In the genomic region with DNA sequence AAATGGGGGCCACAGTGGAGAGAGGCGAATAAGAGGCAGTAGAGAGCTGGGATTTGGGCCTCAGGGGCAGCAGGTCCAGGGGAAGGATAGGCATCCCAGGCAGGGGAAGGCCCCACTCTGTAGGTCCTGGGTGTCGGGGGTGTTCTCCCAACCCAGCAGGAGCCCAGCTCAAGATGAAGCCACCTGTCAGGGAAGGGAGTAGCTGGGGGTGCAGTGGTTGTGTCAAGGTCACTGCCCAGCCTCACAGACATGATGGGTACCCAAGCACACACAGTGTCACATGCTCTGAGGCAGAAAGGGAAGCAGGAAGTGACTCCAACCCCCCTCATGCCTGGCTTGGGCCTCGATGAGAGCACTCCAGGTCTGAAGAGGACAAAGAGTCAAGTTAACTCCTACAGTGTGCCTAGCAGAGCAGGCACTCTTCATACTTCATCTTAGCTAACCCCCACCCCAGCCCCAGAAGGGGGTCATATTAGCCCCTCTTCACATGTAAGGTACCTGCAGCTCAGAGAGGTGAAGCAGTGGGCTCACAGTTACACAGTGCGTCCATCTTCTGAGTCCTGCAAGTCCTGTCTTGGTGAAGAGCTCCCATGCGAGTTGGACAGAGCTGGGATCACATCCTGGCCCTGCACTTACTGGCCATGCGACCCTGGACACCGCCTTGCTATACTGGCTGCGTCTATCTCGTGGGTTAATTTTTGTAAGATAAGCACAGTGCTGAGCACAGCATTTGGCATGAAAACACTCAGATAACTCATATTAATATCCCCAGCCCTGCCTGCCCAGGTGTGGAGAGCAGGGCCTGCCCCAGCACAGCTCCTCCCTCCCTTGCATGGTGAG, we compare ENCODE assay signal across 22 cellular contexts.
DNase-seq lines count a peak whose midpoint lies in the region; ATAC-seq, FAIRE-seq and TF ChIP-seq lines count a peak whose summit lies in the region.
"Had no signal": no experiment of that assay in that cellular context is flagged by ENCODE, and none has a peak within 500 bp of the region (broad histone marks: within the 10 kb centered on the region; RNA-seq: fewer than 3 reads in every experiment).

No MANE protein-coding gene starts in this region.

- no peaks in the 10 kb centered on the region for H3K27me3 Mint-ChIP-seq in nephron progenitor cell (ENCODE audit: low read depth, poor library complexity)

- FAIRE-seq in HepG2 (lab: Jason Lieb, UNC), result no peak
- FAIRE-seq: pancreas had no signal

- peak overlapping the region in 1 of 3 experiments; percentile 60; a peak in 1 of 6 replicates for H3K4me3 ChIP-seq in HepG2 (replicated peaks in 1 of 3; ENCODE audit: insufficient read depth in 1 of 3, low read depth in 2 of 3, low read length in 3 of 3)
- no peak overlapping the region for H3K4me3 ChIP-seq in right lobe of liver
- H3K4me3 ChIP-seq in left lung, result no peak overlapping the region
- H3K4me3 ChIP-seq: heart left ventricle, pancreas, sigmoid colon had no signal

- intact Hi-C loops in HepG2 (cut with micrococcal nuclease; ENCODE audit: unreplicated experiment) (no loop called here), right lobe of liver (cut with DNase I) (no loop called here), left lung (cut with DNase I) (no loop called here)

- no peaks in the 10 kb centered on the region for H4K20me1 ChIP-seq in HepG2 (ENCODE audit: insufficient read depth, low read length)

- CTCF ChIA-PET in HepG2 (lab: Yijun Ruan, JAX; ENCODE audit: low intra/inter-chr PET ratio, low total read pairs), result no interaction called here

- H3K27ac ChIP-seq in HepG2 (ENCODE audit: extremely low read length, insufficient read depth, low read length), result no peak overlapping the region
- H3K27ac ChIP-seq in right lobe of liver, result no peak overlapping the region
- H3K27ac ChIP-seq in cingulate gyrus (ENCODE audit: low read depth, low read length), result peak overlapping the region; percentile 12
- no peak overlapping the region for H3K27ac ChIP-seq in left lung
- H3K27ac ChIP-seq: heart left ventricle, pancreas, sigmoid colon had no signal

- no peak for TF ChIP-seq RAD21 in HepG2 (CRISPR knock-in tag; IDR thresholded peaks at IDR 0.05)

- H3K79me2 ChIP-seq in HepG2 (ENCODE audit: insufficient read depth, low read length), result no peaks in the 10 kb centered on the region

- H3K27me3 ChIP-seq in HepG2 (ENCODE audit: control insufficient read depth in 1 of 2, insufficient read depth in 2 of 2, low read length in 2 of 2), result peaks cover 4 to 17% of the 10 kb centered on the region in 2 experiments; a peak in 2 of 5 replicates
- no peaks in the 10 kb centered on the region for H3K27me3 ChIP-seq in right lobe of liver
- H3K27me3 ChIP-seq in left lung, result no peaks in the 10 kb centered on the region
- H3K27me3 ChIP-seq: heart left ventricle, pancreas, sigmoid colon had no signal

- ATAC-seq in HepG2 (no peak), right lobe of liver (no peak), left lung (peak; percentile 33), HG02884 (IDR thresholded peaks at IDR 0.05; ENCODE audit: unreplicated experiment) (no peak), GM18858 (IDR thresholded peaks at IDR 0.05; ENCODE audit: unreplicated experiment) (no peak)
- ATAC-seq: heart left ventricle, natural killer cell, pancreas, SK-N-SH treated with all-trans-retinoic acid at 6 μM for 48 hours had no signal

- peak overlapping the region; percentile 87 for H3K4me2 ChIP-seq in HepG2 (ENCODE audit: low read depth, low read length)

- H3K9me3 Mint-ChIP-seq in nephron progenitor cell, result no peaks in the 10 kb centered on the region
- H3K9me3 Mint-ChIP-seq: activated T-helper 1 cell treated with anti-CD3 and anti-CD28 coated beads, Interleukin-12 subunit alpha, Interleukin-12 subunit beta, Interleukin-2, Interleukin-4 antibody, amounts not matched to agents 30 ng/mL and 10 ng/mL and 1 ng/mL, durations not matched to agents 14 hours and 24 hours and 36 hours; natural killer cell had no signal

- TF ChIP-seq CTCF in HepG2 (CRISPR knock-in tag; IDR thresholded peaks at IDR 0.05) (no peak), right lobe of liver (IDR thresholded peaks at IDR 0.05) (no peak), left lung (IDR thresholded peaks at IDR 0.05) (no peak), nephron progenitor cell (IDR thresholded peaks at IDR 0.05) (no peak)

- H3K4me1 ChIP-seq in HepG2 (ENCODE audit: insufficient read depth, low read length) (peaks cover 53% of the 10 kb centered on the region), right lobe of liver (no peaks in the 10 kb centered on the region), left lung (peaks cover 15 to 17% of the 10 kb centered on the region in 2 donors)
- H3K4me1 ChIP-seq: sigmoid colon had no signal

- peaks cover 78% of the 10 kb centered on the region for H3K4me1 Mint-ChIP-seq in nephron progenitor cell

- H2AFZ ChIP-seq in HepG2 (ENCODE audit: low read length), result no peak overlapping the region

- POLR2A ChIA-PET in HepG2 (lab: Yijun Ruan, JAX), result no interaction called here

- no peak for TF ChIP-seq EP300 in HepG2 (IDR thresholded peaks at IDR 0.05; ENCODE audit: low read depth in 2 of 2, low read length in 2 of 2)
- no peak for TF ChIP-seq EP300 in HepG2 (CRISPR knock-in tag; IDR thresholded peaks at IDR 0.05; ENCODE audit: borderline replicate concordance)

- H3K9me3 ChIP-seq in HepG2 (ENCODE audit: low read length), result no peaks in the 10 kb centered on the region
- H3K9me3 ChIP-seq in right lobe of liver, result no peaks in the 10 kb centered on the region
- H3K9me3 ChIP-seq in left lung, result no peaks in the 10 kb centered on the region
- H3K9me3 ChIP-seq: heart left ventricle, pancreas, sigmoid colon had no signal

- DNase-seq in HepG2 (ENCODE audit: low spot score), result no peak
- DNase-seq in right lobe of liver, result no peak
- DNase-seq in left lung, result peak in 1 of 2 donors; percentile 47
- no peak for DNase-seq in UCSD-AML1 (lab: John Stamatoyannopoulos, UW; ENCODE audit: unreplicated experiment)
- no peak for DNase-seq in nephron progenitor cell
- DNase-seq: activated naive CD4-positive, alpha-beta T cell treated with anti-CD3 and anti-CD28 coated beads, Interleukin-2, amount 50 U/mL, for 16 hours; central memory CD4-positive, alpha-beta T cell; dermis blood vessel endothelial cell; heart left ventricle; left cardiac atrium; natural killer cell; NCI-H1105; NCI-H2029; NCI-H226; NCI-H82; pancreas; sigmoid colon had no signal

- no peaks in the 10 kb centered on the region for H3K36me3 Mint-ChIP-seq in nephron progenitor cell (ENCODE audit: low read depth)
- H3K36me3 Mint-ChIP-seq: natural killer cell had no signal

- no peak overlapping the region for H3K9ac ChIP-seq in HepG2 (ENCODE audit: insufficient read depth, low read depth, low read length)

- no peak overlapping the region for H3K27ac Mint-ChIP-seq in nephron progenitor cell
- H3K27ac Mint-ChIP-seq: activated T-helper 1 cell treated with anti-CD3 and anti-CD28 coated beads, Interleukin-12 subunit alpha, Interleukin-12 subunit beta, Interleukin-2, Interleukin-4 antibody, amounts not matched to agents 30 ng/mL and 10 ng/mL and 1 ng/mL, durations not matched to agents 14 hours and 24 hours and 36 hours; natural killer cell had no signal

- no peak overlapping the region for H3K4me3 Mint-ChIP-seq in nephron progenitor cell
- H3K4me3 Mint-ChIP-seq: activated T-helper 1 cell treated with anti-CD3 and anti-CD28 coated beads, Interleukin-12 subunit alpha, Interleukin-12 subunit beta, Interleukin-2, Interleukin-4 antibody, amounts not matched to agents 30 ng/mL and 10 ng/mL and 1 ng/mL, durations not matched to agents 14 hours and 24 hours and 36 hours; natural killer cell had no signal

- TF ChIP-seq POLR2A in HepG2 (IDR thresholded peaks at IDR 0.05; ENCODE audit: insufficient read depth in 1 of 2, low read depth in 2 of 2, low read length in 2 of 2) (no peak), right lobe of liver (IDR thresholded peaks at IDR 0.05) (no peak)

- WGBS in HepG2 (ENCODE audit: low lambda C conversion rate), result 70% methylated on average over 9 of the region's 9 CpGs
- WGBS in right lobe of liver (ENCODE audit: insufficient coverage, low coverage, low lambda C conversion rate, missing lambda C conversion rate), result 49% methylated on average over 2 of the region's 9 CpGs

- no peaks in the 10 kb centered on the region for H3K36me3 ChIP-seq in HepG2 (replicated peaks in 1 of 2; ENCODE audit: control insufficient read depth in 1 of 2, insufficient read depth in 2 of 2, low read length in 2 of 2)
- H3K36me3 ChIP-seq in right lobe of liver, result no peaks in the 10 kb centered on the region
- H3K36me3 ChIP-seq in left lung, result no peaks in the 10 kb centered on the region
- H3K36me3 ChIP-seq: heart left ventricle, pancreas, sigmoid colon had no signal

- in situ Hi-C loops in HepG2 (cut with HindIII; ENCODE audit: extremely low pct_ligation_motif_present, low pct_unique_long_range_greater_than_20kb), result no loop called here

- BruUV-seq in HepG2 (replicated peaks; lab: Mats Ljungman, UMichigan), result no TSS peak

TF ChIP-seq in HepG2, 621 proteins besides CTCF, POLR2A, EP300 and RAD21 (continues in another document):
- no peak for TF ChIP-seq PAWR (CRISPR knock-in tag; IDR thresholded peaks at IDR 0.05; ENCODE audit: borderline replicate concordance)
- 0 out of 2 replicates have a peak, but pooled peaks have one; percentile 48 for TF ChIP-seq ZNF280B (CRISPR knock-in tag; IDR thresholded peaks at IDR 0.05; ENCODE audit: borderline replicate concordance)
- no peak for TF ChIP-seq ZIK1 (CRISPR knock-in tag; IDR thresholded peaks at IDR 0.05; ENCODE audit: borderline replicate concordance, low read depth)
- TF ChIP-seq TRIM22 (IDR thresholded peaks at IDR 0.05), result no peak
